Comparison of ENCODE assay signal across 7 cellular contexts in the genomic region with DNA sequence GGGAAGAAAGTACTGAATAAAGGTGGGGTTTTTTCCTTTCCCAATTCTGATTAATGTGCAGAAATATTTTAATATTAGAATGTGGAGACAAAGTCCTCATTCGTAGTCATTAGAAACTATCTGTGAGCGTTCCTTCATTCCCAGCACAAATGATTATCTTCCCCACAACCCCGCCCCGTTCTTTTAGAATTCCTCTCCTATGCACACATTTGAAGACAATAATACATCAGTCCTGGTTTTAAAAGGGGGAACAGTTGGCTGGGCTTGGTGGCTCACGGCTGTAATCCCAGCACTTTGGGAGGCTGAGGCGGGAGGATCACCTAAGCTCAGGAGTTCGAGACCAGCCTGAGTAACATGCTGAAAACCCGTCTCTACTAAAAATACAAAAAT. TPM values are rescaled to one million over a fixed set of nuclear protein-coding genes. Genes with fewer than 3 reads are reported as not detected.
DNase-seq lines count a peak whose midpoint lies in the region; ATAC-seq and TF ChIP-seq lines count a peak whose summit lies in the region.

No MANE protein-coding gene starts in this region.

- CTCF ChIA-PET in HCT116 (lab: Charles Lee) (interaction anchor here (0.9 to 1.4 kb wide), 14 partner anchors 11 to 227 kb away, joined by 3 to 6 read pairs (median 4); no protein-coding TSS in a partner anchor), GM10248 (lab: Yijun Ruan, JAX) (interaction anchor here (0.6 to 4.0 kb wide), 19 partner anchors 11 to 217 kb away, joined by 3 to 22 read pairs (median 4); no protein-coding TSS in a partner anchor)

- H3F3A ChIP-seq in smooth muscle cell (ENCODE audit: low read depth): peaks cover 9% of the 10 kb centered on the region

- no TSS peak for BruUV-seq in HCT116 (replicated peaks; lab: Mats Ljungman, UMichigan)

- peak overlapping the region; percentile 75 for H3K4me2 ChIP-seq in HCT116 (ENCODE audit: low read length)
- H3K4me2 ChIP-seq in smooth muscle cell: peak overlapping the region; percentile 96

- DNase-seq in HCT116 (ENCODE audit: low read depth, low spot score) (no peak), globus pallidus (ENCODE audit: low spot score) (peak; percentile 5), smooth muscle cell (lab: John Stamatoyannopoulos, UW; ENCODE audit: unreplicated experiment) (no peak), GM10248 (ENCODE audit: extremely low spot score) (no peak), NCI-H2196 (lab: John Stamatoyannopoulos, UW; ENCODE audit: unreplicated experiment) (no peak), NCI-H2081 (lab: John Stamatoyannopoulos, UW) (no peak)

- TF ChIP-seq RAD21 in HCT116 (IDR thresholded peaks at IDR 0.05; ENCODE audit: low read depth): no peak

- peaks cover 12 to 23% of the 10 kb centered on the region in 2 experiments for H3K4me1 ChIP-seq in HCT116 (ENCODE audit: control insufficient read depth in 1 of 2, insufficient read depth in 2 of 2, low read length in 2 of 2)
- H3K4me1 ChIP-seq in smooth muscle cell (ENCODE audit: low read depth): peaks cover 8% of the 10 kb centered on the region

- intact Hi-C loops in HCT116 (cut with micrococcal nuclease): loop anchor here (5.0 kb wide), 2 partner anchors 65 to 95 kb away; a partner anchor contains a TSS

- H3K27ac ChIP-seq in HCT116 (ENCODE audit: low read depth, low read length): peak overlapping the region; percentile 97
- H3K27ac ChIP-seq in smooth muscle cell (ENCODE audit: low read depth): peak overlapping the region; percentile 95

- no peaks in the 10 kb centered on the region for H3K9me2 ChIP-seq in HCT116 (ENCODE audit: insufficient read depth)

- H3K27me3 ChIP-seq in HCT116 (ENCODE audit: insufficient read depth, low read length) (no peaks in the 10 kb centered on the region), smooth muscle cell (ENCODE audit: low read depth) (peaks cover 14% of the 10 kb centered on the region)

- H3K36me3 ChIP-seq in HCT116 (ENCODE audit: control insufficient read depth in 1 of 2, insufficient read depth in 2 of 2, low read length in 2 of 2) (no peaks in the 10 kb centered on the region), smooth muscle cell (ENCODE audit: low read depth) (no peaks in the 10 kb centered on the region)

- TF ChIP-seq POLR2A in HCT116 (IDR thresholded peaks at IDR 0.05; ENCODE audit: borderline replicate concordance, extremely low read depth, insufficient read depth, insufficient read length): no peak

- WGBS in smooth muscle cell (ENCODE audit: low lambda C conversion rate): 23% methylated on average over 8 of the region's 8 CpGs

- H2AFZ ChIP-seq in HCT116 (ENCODE audit: low read depth, low read length, poor library complexity, severe bottlenecking): peak overlapping the region; percentile 66
- peak overlapping the region; percentile 84 for H2AFZ ChIP-seq in smooth muscle cell (ENCODE audit: low read depth)

- H3K4me3 ChIP-seq in HCT116 (replicated peaks in 1 of 2; ENCODE audit: low read depth in 1 of 2, low read length in 2 of 2) (peak overlapping the region; percentile 72 to 92), smooth muscle cell (peak overlapping the region; percentile 76)

- H3K79me2 ChIP-seq in HCT116 (ENCODE audit: insufficient read depth, low read length) (peaks cover 34% of the 10 kb centered on the region), smooth muscle cell (ENCODE audit: low read depth) (peaks cover 7% of the 10 kb centered on the region)

- no peaks in the 10 kb centered on the region for H3K9me3 ChIP-seq in HCT116 (ENCODE audit: control insufficient read depth in 1 of 2, insufficient read depth in 1 of 2, low read depth in 1 of 2, low read length in 2 of 2)
- no peaks in the 10 kb centered on the region for H3K9me3 ChIP-seq in smooth muscle cell (replicated peaks; ENCODE audit: low read depth)

- H4K20me1 ChIP-seq in HCT116 (ENCODE audit: insufficient read depth): no peaks in the 10 kb centered on the region
- H4K20me1 ChIP-seq in smooth muscle cell (ENCODE audit: low read depth): peaks cover 19% of the 10 kb centered on the region

- ATAC-seq in HCT116: peak; percentile 3
- peak; percentile 0; the same call in 1 of the 3 replicates for ATAC-seq in SK-N-SH treated with all-trans-retinoic acid at 6 μM for 48 hours

- peak overlapping the region; percentile 75 for H3K9ac ChIP-seq in HCT116 (ENCODE audit: low read length)
- H3K9ac ChIP-seq in smooth muscle cell (ENCODE audit: low read depth): peak overlapping the region; percentile 81

- RAD21 ChIA-PET in HCT116 (lab: Charles Lee; ENCODE audit: low non-redundant PET in 1 of 2, low total read pairs in 2 of 2, uncharacterized antibody in 2 of 2, unreplicated experiment in 2 of 2): no interaction called here

- POLR2A ChIA-PET in HCT116 (lab: Charles Lee): interaction anchor here (1.0 to 1.3 kb wide), 3 partner anchors 11 to 100 kb away, joined by 3 read pairs; no protein-coding TSS in a partner anchor
- POLR2A ChIA-PET in GM10248 (lab: Yijun Ruan, JAX): interaction anchor here (1.2 kb wide), 1 partner anchor 11 kb away, joined by 4 read pairs; no protein-coding TSS in a partner anchor

- TF ChIP-seq CTCF in HCT116 (IDR thresholded peaks at IDR 0.05 in 2 of 3, conservative IDR thresholded peaks at IDR 0.05 in 1 of 3; ENCODE audit: borderline replicate concordance in 1 of 3, insufficient read depth in 1 of 3, low read depth in 2 of 3, low read length in 2 of 3): no peak
- no peak for TF ChIP-seq CTCF in smooth muscle cell (IDR thresholded peaks at IDR 0.05; ENCODE audit: borderline replicate concordance, insufficient read depth, poor library complexity, severe bottlenecking)
- no peak for TF ChIP-seq CTCF in GM10248 (IDR thresholded peaks at IDR 0.05; ENCODE audit: control extremely low read depth, extremely low read depth, low read depth, missing control alignments)

TF ChIP-seq in HCT116, 20 proteins besides CTCF, POLR2A, EP300 and RAD21:
- TF ChIP-seq, protein P1, sequence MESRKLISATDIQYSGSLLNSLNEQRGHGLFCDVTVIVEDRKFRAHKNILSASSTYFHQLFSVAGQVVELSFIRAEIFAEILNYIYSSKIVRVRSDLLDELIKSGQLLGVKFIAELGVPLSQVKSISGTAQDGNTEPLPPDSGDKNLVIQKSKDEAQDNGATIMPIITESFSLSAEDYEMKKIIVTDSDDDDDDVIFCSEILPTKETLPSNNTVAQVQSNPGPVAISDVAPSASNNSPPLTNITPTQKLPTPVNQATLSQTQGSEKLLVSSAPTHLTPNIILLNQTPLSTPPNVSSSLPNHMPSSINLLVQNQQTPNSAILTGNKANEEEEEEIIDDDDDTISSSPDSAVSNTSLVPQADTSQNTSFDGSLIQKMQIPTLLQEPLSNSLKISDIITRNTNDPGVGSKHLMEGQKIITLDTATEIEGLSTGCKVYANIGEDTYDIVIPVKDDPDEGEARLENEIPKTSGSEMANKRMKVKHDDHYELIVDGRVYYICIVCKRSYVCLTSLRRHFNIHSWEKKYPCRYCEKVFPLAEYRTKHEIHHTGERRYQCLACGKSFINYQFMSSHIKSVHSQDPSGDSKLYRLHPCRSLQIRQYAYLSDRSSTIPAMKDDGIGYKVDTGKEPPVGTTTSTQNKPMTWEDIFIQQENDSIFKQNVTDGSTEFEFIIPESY (IDR thresholded peaks at IDR 0.05; ENCODE audit: extremely low read depth, insufficient replicate concordance, low read length): no peak

TF ChIP-seq in SK-N-SH treated with all-trans-retinoic acid at 6 μM for 48 hours, 23 proteins besides CTCF, POLR2A, EP300 and RAD21 (continues in another document):
- TF ChIP-seq ARNTL (CRISPR knock-in tag; IDR thresholded peaks at IDR 0.05; ENCODE audit: borderline replicate concordance, low read depth) (no peak), ZFP3 (CRISPR knock-in tag; IDR thresholded peaks at IDR 0.05) (no peak), ZNF70 (CRISPR knock-in tag; IDR thresholded peaks at IDR 0.05) (no peak), ISL1 (CRISPR knock-in tag; IDR thresholded peaks at IDR 0.05) (no peak), ZNF565 (CRISPR knock-in tag; conservative IDR thresholded peaks at IDR 0.05; ENCODE audit: low read depth) (no peak), ESRRG (CRISPR knock-in tag; IDR thresholded peaks at IDR 0.05) (no peak), TOX (CRISPR knock-in tag; IDR thresholded peaks at IDR 0.05; ENCODE audit: borderline replicate concordance) (no peak), SNAI2 (CRISPR knock-in tag; IDR thresholded peaks at IDR 0.05) (no peak), ZNF8 (CRISPR knock-in tag; IDR thresholded peaks at IDR 0.05) (no peak), TCF4 (CRISPR knock-in tag; IDR thresholded peaks at IDR 0.05; ENCODE audit: borderline replicate concordance) (no peak)
- TF ChIP-seq, protein P2, sequence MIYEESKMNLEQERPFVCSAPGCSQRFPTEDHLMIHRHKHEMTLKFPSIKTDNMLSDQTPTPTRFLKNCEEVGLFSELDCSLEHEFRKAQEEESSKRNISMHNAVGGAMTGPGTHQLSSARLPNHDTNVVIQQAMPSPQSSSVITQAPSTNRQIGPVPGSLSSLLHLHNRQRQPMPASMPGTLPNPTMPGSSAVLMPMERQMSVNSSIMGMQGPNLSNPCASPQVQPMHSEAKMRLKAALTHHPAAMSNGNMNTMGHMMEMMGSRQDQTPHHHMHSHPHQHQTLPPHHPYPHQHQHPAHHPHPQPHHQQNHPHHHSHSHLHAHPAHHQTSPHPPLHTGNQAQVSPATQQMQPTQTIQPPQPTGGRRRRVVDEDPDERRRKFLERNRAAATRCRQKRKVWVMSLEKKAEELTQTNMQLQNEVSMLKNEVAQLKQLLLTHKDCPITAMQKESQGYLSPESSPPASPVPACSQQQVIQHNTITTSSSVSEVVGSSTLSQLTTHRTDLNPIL (CRISPR knock-in tag; IDR thresholded peaks at IDR 0.05; ENCODE audit: low read depth): no peak
- TF ChIP-seq, protein P3, sequence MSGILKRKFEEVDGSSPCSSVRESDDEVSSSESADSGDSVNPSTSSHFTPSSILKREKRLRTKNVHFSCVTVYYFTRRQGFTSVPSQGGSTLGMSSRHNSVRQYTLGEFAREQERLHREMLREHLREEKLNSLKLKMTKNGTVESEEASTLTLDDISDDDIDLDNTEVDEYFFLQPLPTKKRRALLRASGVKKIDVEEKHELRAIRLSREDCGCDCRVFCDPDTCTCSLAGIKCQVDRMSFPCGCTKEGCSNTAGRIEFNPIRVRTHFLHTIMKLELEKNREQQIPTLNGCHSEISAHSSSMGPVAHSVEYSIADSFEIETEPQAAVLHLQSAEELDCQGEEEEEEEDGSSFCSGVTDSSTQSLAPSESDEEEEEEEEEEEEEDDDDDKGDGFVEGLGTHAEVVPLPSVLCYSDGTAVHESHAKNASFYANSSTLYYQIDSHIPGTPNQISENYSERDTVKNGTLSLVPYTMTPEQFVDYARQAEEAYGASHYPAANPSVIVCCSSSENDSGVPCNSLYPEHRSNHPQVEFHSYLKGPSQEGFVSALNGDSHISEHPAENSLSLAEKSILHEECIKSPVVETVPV (CRISPR knock-in tag; IDR thresholded peaks at IDR 0.05): no peak

RNA-seq across cellular contexts. Expression of a gene that starts 0.9 kb away (rescaled TPM):
- total RNA-seq in HCT116 (2021; ENCODE audit: unreplicated experiment) (46.0 TPM), smooth muscle cell (27.4 and 76.8 TPM in 2 replicates)
- 28.9 and 34.0 TPM in 2 replicates for polyA plus RNA-seq in HCT116 (2012)
- 26.3 and 31.5 TPM in 2 replicates for polyA plus RNA-seq in smooth muscle cell
